Comparison of ENCODE assay signal across 15 cellular contexts in the genomic region with DNA sequence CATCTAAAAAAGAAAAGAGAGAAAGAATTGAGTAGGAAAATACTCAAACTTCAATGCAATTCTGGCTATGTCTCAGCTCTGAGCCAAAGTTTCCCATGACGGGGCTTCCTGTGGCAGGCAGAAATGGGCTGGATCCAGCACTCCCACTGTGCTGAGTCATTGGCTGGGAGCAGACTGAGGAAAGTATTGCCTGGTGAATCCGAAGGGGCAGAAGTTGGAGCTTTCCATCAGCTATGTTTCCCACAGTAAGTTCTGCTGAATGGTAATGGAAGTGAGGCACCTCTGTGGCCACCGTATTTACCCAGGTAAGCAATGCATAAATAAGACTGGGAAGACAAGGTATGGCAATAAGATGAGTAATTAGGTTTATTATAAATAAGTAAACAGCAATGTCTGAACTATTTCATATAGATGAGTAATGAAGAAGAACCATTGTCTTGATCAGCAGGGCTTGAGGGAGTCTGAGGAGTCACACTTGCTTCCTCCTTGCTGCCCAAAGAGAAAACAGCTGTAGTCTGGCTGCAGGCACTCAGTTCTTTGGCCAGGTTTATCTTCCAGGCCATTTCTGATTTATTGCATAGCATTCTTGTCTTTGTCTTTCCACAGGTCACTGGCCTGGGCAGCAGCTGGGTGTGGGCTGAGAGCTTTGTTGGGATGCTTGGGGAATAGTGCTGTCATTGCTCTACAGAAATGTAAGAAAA.
DNase-seq lines count a peak whose midpoint lies in the region; ATAC-seq lines count a peak whose summit lies in the region.
"Had no signal": no experiment of that assay in that cellular context is flagged by ENCODE, and none has a peak within 500 bp of the region (broad histone marks: within the 10 kb centered on the region; RNA-seq: fewer than 3 reads in every experiment).

No MANE protein-coding gene starts in this region.

- ATAC-seq in GM21528 (IDR thresholded peaks at IDR 0.05; ENCODE audit: low FRiP score, unreplicated experiment): no peak
- no peak for ATAC-seq in HG03095 (IDR thresholded peaks at IDR 0.05; ENCODE audit: unreplicated experiment)

- peak overlapping the region; percentile 14 for H3K27ac ChIP-seq in epithelial cell of prostate
- H3K27ac ChIP-seq: SK-N-MC had no signal

- peak; percentile 4 for DNase-seq in AG08396 (ENCODE audit: low spot score)
- DNase-seq in NCI-H446 treated with DMSO at 0.1 percent for 48 hours (lab: John Stamatoyannopoulos, UW): peak; percentile 53
- DNase-seq in epithelial cell of prostate (ENCODE audit: low read depth, low spot score): peak; percentile 3
- peak; percentile 62 to 78 for DNase-seq in lung microvascular endothelial cell (ENCODE audit: low read depth in 2 of 2)
- no peak for DNase-seq in activated effector memory CD4-positive, alpha-beta T cell treated with Interleukin-2 at 50 U/mL for 16 hours
- no peak for DNase-seq in DMS79 treated with DMSO at 0.1 percent for 48 hours (lab: John Stamatoyannopoulos, UW)
- DNase-seq: activated CD4-positive, alpha-beta T cell treated with anti-CD3 and anti-CD28 coated beads, Interleukin-2, amount 10 ng/mL, durations not matched to agents 7 days and 5 days; CD4-positive, CD25-positive, alpha-beta regulatory T cell; effector memory CD4-positive, alpha-beta T cell; immature natural killer cell; MV-4-11; NCI-H524 had no signal

Comparison
In these comparisons a context has a peak if more than half of its experiments do, and no peak if none do; other contexts are left out.
1. DNase-seq: peak in AG08396 (single experiment), NCI-H446 treated with DMSO at 0.1 percent for 48 hours (single experiment), epithelial cell of prostate (single experiment) and lung microvascular endothelial cell (2 of 2); none in activated effector memory CD4-positive, alpha-beta T cell treated with Interleukin-2 at 50 U/mL for 16 hours (single experiment) and DMS79 treated with DMSO at 0.1 percent for 48 hours (single experiment).